In the genomic region with DNA sequence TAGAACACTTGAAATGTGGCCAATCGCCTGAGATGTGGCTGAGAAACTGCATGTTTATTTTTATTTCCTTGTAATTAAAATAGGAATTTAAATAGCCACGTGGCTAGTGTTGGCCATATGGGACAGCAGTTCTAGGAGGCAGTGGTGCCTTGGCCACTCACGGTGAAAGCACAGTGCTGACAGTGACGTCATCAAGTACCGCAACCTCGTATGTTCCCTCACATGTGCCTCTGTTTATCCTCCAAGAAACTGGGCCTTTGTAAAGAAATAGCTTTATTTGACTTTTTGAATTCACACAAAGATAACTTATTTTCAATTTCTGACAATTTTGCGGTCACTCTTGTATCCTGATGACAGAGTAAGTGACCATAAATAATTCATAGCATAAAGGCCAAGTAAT, we compare ENCODE assay signal across 27 cellular contexts.
"Had no signal": no experiment of that assay in that cellular context is flagged by ENCODE, and none has a peak within 500 bp of the region (broad histone marks: within the 10 kb centered on the region; RNA-seq: fewer than 3 reads in every experiment).

No MANE protein-coding gene starts in this region.

- H3K36me3 ChIP-seq: stomach, suprapubic skin, thoracic aorta, thyroid gland, tibial artery, tibial nerve, transverse colon, upper lobe of left lung, upper lobe of right lung, uterus, vagina had no signal

- H3K4me3 ChIP-seq: stomach, suprapubic skin, testis, thoracic aorta, thyroid gland, tibial artery, tibial nerve, transverse colon, upper lobe of left lung, upper lobe of right lung, uterus, vagina had no signal

- H3K27me3 ChIP-seq: stomach, suprapubic skin, testis, thyroid gland, tibial artery, tibial nerve, transverse colon, upper lobe of left lung, upper lobe of right lung, uterus, vagina had no signal

- H3K9me3 ChIP-seq: suprapubic skin, testis, thoracic aorta, thyroid gland, tibial artery, tibial nerve, transverse colon, upper lobe of left lung, upper lobe of right lung, uterus, vagina had no signal

- DNase-seq: stimulated activated CD4-positive, alpha-beta T cell treated with anti-CD3 and anti-CD28 coated beads, Interleukin-2, amount 100 ng/mL, for 48 hours; stimulated activated CD4-positive, alpha-beta T cell treated with anti-CD3 and anti-CD28 coated beads, Interleukin-4, amount 100 ng/mL, for 1 hour; stimulated activated CD4-positive, alpha-beta T cell treated with anti-CD3 and anti-CD28 coated beads, Interleukin-4, amount 100 ng/mL, for 24 hours; stimulated activated CD4-positive, alpha-beta T cell treated with anti-CD3 and anti-CD28 coated beads, Interleukin-4, amount 100 ng/mL, for 4 hours; stimulated activated CD8-positive, alpha-beta memory T cell treated with anti-CD3 and anti-CD28 coated beads, Interleukin-4, amount 100 ng/mL, for 48 hours; stimulated activated naive B cell treated with anti-CD40 and anti-IgM and Interleukin-4, amounts not matched to agents 10 μg/mL and 1 μg/mL and 100 μg/mL, for 72 hours; stimulated activated naive CD4-positive, alpha-beta T cell; stimulated activated naive CD4-positive, alpha-beta T cell treated with Interleukin-2 at 50 U/mL for 16 hours; stimulated activated naive CD8-positive, alpha-beta T cell treated with anti-CD3 and anti-CD28 coated beads, Interleukin-15, amount 100 ng/mL, for 72 hours; stimulated activated naive CD8-positive, alpha-beta T cell treated with anti-CD3 and anti-CD28 coated beads, Interleukin-15, Interleukin-2, amounts not matched to agents 100 U/mL and 50 U/mL, for 24 hours; stomach; substantia nigra; testis; thyroid gland; tibial artery; transverse colon; trophoblast cell; upper lobe of left lung; upper lobe of right lung; uterus had no signal

- H3K27ac ChIP-seq: stomach, suprapubic skin, testis, thoracic aorta, thyroid gland, tibial artery, tibial nerve, transverse colon, upper lobe of left lung, upper lobe of right lung, uterus, vagina had no signal

- FAIRE-seq: urothelium cell line had no signal

- H3K4me1 ChIP-seq: stomach, suprapubic skin, testis, thyroid gland, tibial artery, tibial nerve, transverse colon, upper lobe of left lung, upper lobe of right lung, uterus, vagina had no signal

- ATAC-seq: stimulated activated effector memory CD8-positive, alpha-beta T cell treated with anti-CD3 and anti-CD28 coated beads, Interleukin-12 subunit alpha, Interleukin-12 subunit beta, amount 100 ng/mL, for 72 hours; stimulated activated memory B cell treated with anti-CD40 and anti-IgM and Interleukin-4, amounts not matched to agents 10 μg/mL and 1 μg/mL and 100 μg/mL, for 72 hours; stimulated activated naive B cell treated with anti-CD40 and anti-IgM and Interleukin-4, amounts not matched to agents 10 μg/mL and 1 μg/mL and 100 μg/mL, for 72 hours; stimulated activated naive CD8-positive, alpha-beta T cell treated with anti-CD3 and anti-CD28 coated beads, Interleukin-15, amount 100 ng/mL, for 72 hours; stimulated activated naive CD8-positive, alpha-beta T cell treated with anti-CD3 and anti-CD28 coated beads, Interleukin-15, Interleukin-2, amounts not matched to agents 100 U/mL and 50 U/mL, for 24 hours; upper lobe of right lung had no signal
